Comparison of ENCODE assay signal across 8 cellular contexts in genomic region chr5:98929123-98929981, GRCh38. TPM values are rescaled to one million over a fixed set of nuclear protein-coding genes. Genes with fewer than 3 reads are reported as not detected.
A peak's percentile ranks its signal among the peaks of the same experiment; 100 is the strongest.
DNase-seq lines count a peak whose midpoint lies in the region; ATAC-seq and TF ChIP-seq lines count a peak whose summit lies in the region.

No MANE protein-coding gene starts in this region.

- peak overlapping the region; percentile 99 for H3K27ac ChIP-seq in neural cell (ENCODE audit: low read length)

- peak overlapping the region; percentile 96 for H2AFZ ChIP-seq in neural cell (ENCODE audit: low read depth, low read length)

- no peaks in the 10 kb centered on the region for H4K20me1 ChIP-seq in neural cell (ENCODE audit: insufficient read depth)

- H3K9me2 ChIP-seq in neural cell (ENCODE audit: insufficient read depth, low read length): no peaks in the 10 kb centered on the region

- H3K9ac ChIP-seq in neural cell (ENCODE audit: low read length): peak overlapping the region; percentile 100

- TF ChIP-seq RAD21 in neural cell (conservative IDR thresholded peaks at IDR 0.05): no peak

- H3K4me1 Mint-ChIP-seq in stimulated activated naive CD8-positive, alpha-beta T cell treated with anti-CD3 and anti-CD28 coated beads, Interleukin-15, amount 100 ng/mL, for 72 hours: peaks cover 38% of the 10 kb centered on the region

- no peaks in the 10 kb centered on the region for H3K27me3 ChIP-seq in neural cell (ENCODE audit: insufficient read depth, low read depth, low read length)

- TF ChIP-seq EP300 in neural cell (conservative IDR thresholded peaks at IDR 0.05; ENCODE audit: poor library complexity, severe bottlenecking): peak; percentile 34

- peaks cover 43% of the 10 kb centered on the region for H3K79me2 ChIP-seq in neural cell (replicated peaks; ENCODE audit: insufficient read depth, low read length)

- TF ChIP-seq CTCF in LNCaP clone FGC (IDR thresholded peaks at IDR 0.05; ENCODE audit: control insufficient read depth, extremely low read depth, insufficient read depth) (no peak), fibroblast of villous mesenchyme (IDR thresholded peaks at IDR 0.05; ENCODE audit: insufficient read depth, low read depth, low read length) (no peak), neural cell (IDR thresholded peaks at IDR 0.05; ENCODE audit: poor library complexity, severe bottlenecking) (no peak)

- peak overlapping the region; percentile 65 for H3K4me2 ChIP-seq in neural cell (ENCODE audit: low read length)

- H3K36me3 ChIP-seq in neural cell (ENCODE audit: insufficient read depth, low read length): no peaks in the 10 kb centered on the region

- peaks cover 0 to 5% of the 10 kb centered on the region in 2 donors for H3K9me3 Mint-ChIP-seq in stimulated activated naive CD8-positive, alpha-beta T cell treated with anti-CD3 and anti-CD28 coated beads, Interleukin-15, amount 100 ng/mL, for 72 hours

- ATAC-seq in stimulated activated naive CD8-positive, alpha-beta T cell treated with anti-CD3 and anti-CD28 coated beads, Interleukin-15, amount 100 ng/mL, for 72 hours: peak; percentile 86

- peak overlapping the region; percentile 89 for H3K4me3 ChIP-seq in LNCaP clone FGC (ENCODE audit: low read depth, low read length)
- H3K4me3 ChIP-seq in fibroblast of villous mesenchyme (ENCODE audit: low read depth, low read length): peak overlapping the region; percentile 87
- peak overlapping the region; percentile 91 for H3K4me3 ChIP-seq in neural cell (ENCODE audit: low read length)

- H3K27ac Mint-ChIP-seq in stimulated activated naive CD8-positive, alpha-beta T cell treated with anti-CD3 and anti-CD28 coated beads, Interleukin-15, amount 100 ng/mL, for 72 hours: peak overlapping the region; percentile 99

- H3K27me3 Mint-ChIP-seq in stimulated activated naive CD8-positive, alpha-beta T cell treated with anti-CD3 and anti-CD28 coated beads, Interleukin-15, amount 100 ng/mL, for 72 hours: no peaks in the 10 kb centered on the region

- H3K4me3 Mint-ChIP-seq in stimulated activated naive CD8-positive, alpha-beta T cell treated with anti-CD3 and anti-CD28 coated beads, Interleukin-15, amount 100 ng/mL, for 72 hours: peak overlapping the region; percentile 85 to 92

- no peaks in the 10 kb centered on the region for H3K9me3 ChIP-seq in neural cell (ENCODE audit: low read length)

- H3F3A ChIP-seq in neural cell (ENCODE audit: insufficient read depth, low read length, poor library complexity, severe bottlenecking): no peaks in the 10 kb centered on the region

- DNase-seq in ELF-1 (ENCODE audit: low read depth, low spot score): peak; percentile 96
- peak; percentile 81 for DNase-seq in GOT3 (lab: John Stamatoyannopoulos, UW)
- DNase-seq in LNCaP clone FGC (ENCODE audit: low read depth): peak; percentile 83
- peak; percentile 88 for DNase-seq in SHP77 treated with DMSO at 0.1 percent for 48 hours (lab: John Stamatoyannopoulos, UW)
- peak; percentile 93 for DNase-seq in activated gamma-delta T cell treated with Interleukin-2 at 50 U/mL for 16 hours
- DNase-seq in fibroblast of villous mesenchyme (ENCODE audit: low read depth): peak; percentile 99
- peak; percentile 95 to 98 for DNase-seq in stimulated activated naive CD8-positive, alpha-beta T cell treated with anti-CD3 and anti-CD28 coated beads, Interleukin-15, amount 100 ng/mL, for 72 hours

TF ChIP-seq in neural cell, 6 proteins besides CTCF, POLR2A, EP300 and RAD21:
- peak; percentile 74 for TF ChIP-seq REST (IDR thresholded peaks at IDR 0.05; ENCODE audit: borderline replicate concordance)
- TF ChIP-seq SMC3 (conservative IDR thresholded peaks at IDR 0.05; ENCODE audit: poor library complexity): no peak
- TF ChIP-seq POLR2AphosphoS5 (IDR thresholded peaks at IDR 0.05): peak; percentile 95
- TF ChIP-seq TAF1 (IDR thresholded peaks at IDR 0.05; ENCODE audit: low read depth): peak; percentile 90
- TF ChIP-seq EZH2 (IDR thresholded peaks at IDR 0.05; ENCODE audit: borderline replicate concordance, insufficient read depth, low read length, poor library complexity, severe bottlenecking): no peak
- peak; percentile 54 for TF ChIP-seq MXI1 (conservative IDR thresholded peaks at IDR 0.05; ENCODE audit: poor library complexity, severe bottlenecking)

RNA-seq across cellular contexts. Expression of gene CHD1, which starts 0.5 kb away (rescaled TPM):
- total RNA-seq in fibroblast of villous mesenchyme: 37.0 and 50.1 TPM in 2 replicates
- polyA plus RNA-seq in neural cell: 62.7 and 64.5 TPM in 2 replicates
- polyA minus RNA-seq in neural cell: 121 and 163 TPM in 2 replicates

Comparison
In these comparisons a context has a peak if more than half of its experiments do, and no peak if none do; other contexts are left out.
1. Peak in every context shown above with its lines: DNase-seq, ATAC-seq, H3K4me3 ChIP-seq and H3K27ac ChIP-seq.